In genomic region chr19:38107129-38107528, GRCh38 we compare ENCODE assay signal across 21 cellular contexts.
DNase-seq lines count a peak whose midpoint lies in the region; ATAC-seq and TF ChIP-seq lines count a peak whose summit lies in the region.
"Had no signal": no experiment of that assay in that cellular context is flagged by ENCODE, and none has a peak within 500 bp of the region (broad histone marks: within the 10 kb centered on the region; RNA-seq: fewer than 3 reads in every experiment).

No MANE protein-coding gene starts in this region.

- DNase-seq in activated T-cell treated with anti-CD3 and anti-CD28 coated beads, Interleukin-2, amount 50 U/mL, for 72 hours, result no peak
- no peak for DNase-seq in activated T-cell treated with anti-CD3 and anti-CD28 coated beads, Interleukin-2, amount 50 U/mL, for 24 hours
- DNase-seq in T-helper 17 cell (no peak), left lung (peak in 1 of 2 donors; percentile 36), NCI-H774 (lab: John Stamatoyannopoulos, UW) (no peak), mesothelial cell of epicardium (ENCODE audit: low spot score in 2 of 2, unreplicated experiment in 2 of 2) (no peak)
- DNase-seq: AML-193; C1 segment of cervical spinal cord; CD8-positive, alpha-beta T cell; DMS153; MV-4-11; NCI-H1694; NCI-H2081 treated with DMSO at 0.1 percent for 48 hours; NCI-H2171 treated with DMSO at 0.1 percent for 48 hours; NCI-H524 treated with DMSO at 0.1 percent for 48 hours; Peyer's patch had no signal

- H3K9me3 ChIP-seq in T-helper 17 cell (ENCODE audit: control insufficient read depth, low read length, poor library complexity, severe bottlenecking), result no peaks in the 10 kb centered on the region
- no peaks in the 10 kb centered on the region for H3K9me3 ChIP-seq in left lung
- H3K9me3 ChIP-seq: Peyer's patch had no signal

- H3K4me3 Mint-ChIP-seq in activated T-cell treated with anti-CD3 and anti-CD28 coated beads, Interleukin-2, amount 50 U/mL, for 72 hours, result no peak overlapping the region
- no peak overlapping the region for H3K4me3 Mint-ChIP-seq in activated T-cell treated with anti-CD3 and anti-CD28 coated beads, Interleukin-2, amount 50 U/mL, for 24 hours
- H3K4me3 Mint-ChIP-seq in T-helper 17 cell, result no peak overlapping the region
- no peak overlapping the region for H3K4me3 Mint-ChIP-seq in stimulated activated memory B cell treated with anti-CD40 and anti-IgM and Interleukin-4, amounts not matched to agents 10 μg/mL and 1 μg/mL and 100 μg/mL, for 72 hours
- H3K4me3 Mint-ChIP-seq in mesothelial cell of epicardium, result no peak overlapping the region
- H3K4me3 Mint-ChIP-seq: CD8-positive, alpha-beta T cell; GM23338; IgD-negative memory B cell had no signal

- no peaks in the 10 kb centered on the region for H3K27me3 Mint-ChIP-seq in activated T-cell treated with anti-CD3 and anti-CD28 coated beads, Interleukin-2, amount 50 U/mL, for 72 hours (ENCODE audit: low read depth)
- no peaks in the 10 kb centered on the region for H3K27me3 Mint-ChIP-seq in activated T-cell treated with anti-CD3 and anti-CD28 coated beads, Interleukin-2, amount 50 U/mL, for 24 hours
- H3K27me3 Mint-ChIP-seq in T-helper 17 cell, result no peaks in the 10 kb centered on the region
- H3K27me3 Mint-ChIP-seq in stimulated activated memory B cell treated with anti-CD40 and anti-IgM and Interleukin-4, amounts not matched to agents 10 μg/mL and 1 μg/mL and 100 μg/mL, for 72 hours, result no peaks in the 10 kb centered on the region
- H3K27me3 Mint-ChIP-seq in mesothelial cell of epicardium (ENCODE audit: low read depth), result no peaks in the 10 kb centered on the region
- H3K27me3 Mint-ChIP-seq: IgD-negative memory B cell had no signal

- intact Hi-C loops in left lung (cut with DNase I), result no loop called here

- H3K4me3 ChIP-seq in left lung, result no peak overlapping the region
- H3K4me3 ChIP-seq: GM23338, Peyer's patch had no signal

- peak; percentile 22 to 53 for ATAC-seq in activated T-cell treated with anti-CD3 and anti-CD28 coated beads, Interleukin-2, amount 50 U/mL, for 72 hours (replicated peaks in 1 of 2)
- ATAC-seq in T-helper 17 cell (no peak), left lung (peak; percentile 33), HG03280 (IDR thresholded peaks at IDR 0.05; ENCODE audit: unreplicated experiment) (no peak)
- no peak for ATAC-seq in stimulated activated memory B cell treated with anti-CD40 and anti-IgM and Interleukin-4, amounts not matched to agents 10 μg/mL and 1 μg/mL and 100 μg/mL, for 72 hours
- ATAC-seq: CD8-positive, alpha-beta T cell; GM23338; Right ventricle myocardium inferior had no signal

- H3K27me3 ChIP-seq in left lung, result no peaks in the 10 kb centered on the region
- H3K27me3 ChIP-seq: Peyer's patch had no signal

- no peaks in the 10 kb centered on the region for H3K4me1 Mint-ChIP-seq in activated T-cell treated with anti-CD3 and anti-CD28 coated beads, Interleukin-2, amount 50 U/mL, for 72 hours (ENCODE audit: low read depth)
- H3K4me1 Mint-ChIP-seq in activated T-cell treated with anti-CD3 and anti-CD28 coated beads, Interleukin-2, amount 50 U/mL, for 24 hours (ENCODE audit: low read depth), result peaks cover 2% of the 10 kb centered on the region
- peaks cover 3% of the 10 kb centered on the region for H3K4me1 Mint-ChIP-seq in T-helper 17 cell
- H3K4me1 Mint-ChIP-seq in stimulated activated memory B cell treated with anti-CD40 and anti-IgM and Interleukin-4, amounts not matched to agents 10 μg/mL and 1 μg/mL and 100 μg/mL, for 72 hours, result no peaks in the 10 kb centered on the region
- H3K4me1 Mint-ChIP-seq in mesothelial cell of epicardium, result no peaks in the 10 kb centered on the region
- H3K4me1 Mint-ChIP-seq: GM23338 had no signal

- TF ChIP-seq CTCF in left lung (IDR thresholded peaks at IDR 0.05) (no peak), mesothelial cell of epicardium (IDR thresholded peaks at IDR 0.05; ENCODE audit: unreplicated experiment) (no peak)

- H3K36me3 Mint-ChIP-seq in activated T-cell treated with anti-CD3 and anti-CD28 coated beads, Interleukin-2, amount 50 U/mL, for 72 hours (ENCODE audit: insufficient read depth in 2 of 2), result peaks cover 0 to 2% of the 10 kb centered on the region in 2 donors
- H3K36me3 Mint-ChIP-seq in activated T-cell treated with anti-CD3 and anti-CD28 coated beads, Interleukin-2, amount 50 U/mL, for 24 hours (ENCODE audit: low read depth), result peaks cover 67% of the 10 kb centered on the region
- H3K36me3 Mint-ChIP-seq in T-helper 17 cell (ENCODE audit: low read depth) (peaks cover 9% of the 10 kb centered on the region), mesothelial cell of epicardium (peaks cover 54% of the 10 kb centered on the region)
- H3K36me3 Mint-ChIP-seq in stimulated activated memory B cell treated with anti-CD40 and anti-IgM and Interleukin-4, amounts not matched to agents 10 μg/mL and 1 μg/mL and 100 μg/mL, for 72 hours, result peaks cover 73% of the 10 kb centered on the region

- peaks cover 0 to 97% of the 10 kb centered on the region in 2 donors for H3K36me3 ChIP-seq in left lung

- H3K27ac ChIP-seq in left lung, result no peak overlapping the region
- H3K27ac ChIP-seq: Peyer's patch had no signal

- H3K27ac Mint-ChIP-seq in activated T-cell treated with anti-CD3 and anti-CD28 coated beads, Interleukin-2, amount 50 U/mL, for 72 hours, result no peak overlapping the region
- H3K27ac Mint-ChIP-seq in activated T-cell treated with anti-CD3 and anti-CD28 coated beads, Interleukin-2, amount 50 U/mL, for 24 hours, result no peak overlapping the region
- H3K27ac Mint-ChIP-seq in T-helper 17 cell, result peak overlapping the region; percentile 14
- peak overlapping the region; percentile 64 for H3K27ac Mint-ChIP-seq in stimulated activated memory B cell treated with anti-CD40 and anti-IgM and Interleukin-4, amounts not matched to agents 10 μg/mL and 1 μg/mL and 100 μg/mL, for 72 hours
- H3K27ac Mint-ChIP-seq in mesothelial cell of epicardium, result no peak overlapping the region
- H3K27ac Mint-ChIP-seq: CD8-positive, alpha-beta T cell; GM23338 had no signal

- no peaks in the 10 kb centered on the region for H3K9me3 Mint-ChIP-seq in activated T-cell treated with anti-CD3 and anti-CD28 coated beads, Interleukin-2, amount 50 U/mL, for 72 hours
- H3K9me3 Mint-ChIP-seq in activated T-cell treated with anti-CD3 and anti-CD28 coated beads, Interleukin-2, amount 50 U/mL, for 24 hours, result no peaks in the 10 kb centered on the region
- H3K9me3 Mint-ChIP-seq in stimulated activated memory B cell treated with anti-CD40 and anti-IgM and Interleukin-4, amounts not matched to agents 10 μg/mL and 1 μg/mL and 100 μg/mL, for 72 hours, result no peaks in the 10 kb centered on the region
- no peaks in the 10 kb centered on the region for H3K9me3 Mint-ChIP-seq in mesothelial cell of epicardium
- H3K9me3 Mint-ChIP-seq: CD8-positive, alpha-beta T cell; GM23338; IgD-negative memory B cell had no signal

- no peaks in the 10 kb centered on the region for H3K4me1 ChIP-seq in left lung
- H3K4me1 ChIP-seq: Peyer's patch had no signal

Comparison
In these comparisons a context has a peak if more than half of its experiments do, and no peak if none do; other contexts are left out.
1. ATAC-seq: peak in activated T-cell treated with anti-CD3 and anti-CD28 coated beads, Interleukin-2, amount 50 U/mL, for 72 hours (2 of 2) and left lung (single experiment); none in T-helper 17 cell (single experiment), stimulated activated memory B cell treated with anti-CD40 and anti-IgM and Interleukin-4, amounts not matched to agents 10 μg/mL and 1 μg/mL and 100 μg/mL, for 72 hours (single experiment) and HG03280 (single experiment).
2. H3K27ac Mint-ChIP-seq: peak in T-helper 17 cell (single experiment) and stimulated activated memory B cell treated with anti-CD40 and anti-IgM and Interleukin-4, amounts not matched to agents 10 μg/mL and 1 μg/mL and 100 μg/mL, for 72 hours (single experiment); none in activated T-cell treated with anti-CD3 and anti-CD28 coated beads, Interleukin-2, amount 50 U/mL, for 72 hours (single experiment), activated T-cell treated with anti-CD3 and anti-CD28 coated beads, Interleukin-2, amount 50 U/mL, for 24 hours (single experiment) and mesothelial cell of epicardium (single experiment).